ENCODE assay signal across 24 cellular contexts in genomic region chr17:10744509-10745000, GRCh38. TPM values are rescaled to one million over a fixed set of nuclear protein-coding genes. Genes with fewer than 3 reads are reported as not detected.
A peak's percentile ranks its signal among the peaks of the same experiment; 100 is the strongest.
DNase-seq lines count a peak whose midpoint lies in the region; ATAC-seq and TF ChIP-seq lines count a peak whose summit lies in the region.
"Had no signal": no experiment of that assay in that cellular context is flagged by ENCODE, and none has a peak within 500 bp of the region (broad histone marks: within the 10 kb centered on the region; RNA-seq: fewer than 3 reads in every experiment).

No MANE protein-coding gene starts in this region.

- peak overlapping the region in 3 of 4 donors; percentile 44 to 66 (median 61) for H3K4me3 Mint-ChIP-seq in CD4-positive, CD25-positive, alpha-beta regulatory T cell
- H3K4me3 Mint-ChIP-seq in T-helper 17 cell: peak overlapping the region; percentile 67
- H3K4me3 Mint-ChIP-seq: naive B cell had no signal

- H3K27me3 Mint-ChIP-seq in CD4-positive, CD25-positive, alpha-beta regulatory T cell: peaks cover 16% of the 10 kb centered on the region
- peaks cover 24% of the 10 kb centered on the region for H3K27me3 Mint-ChIP-seq in T-helper 17 cell

- H3K18ac ChIP-seq in mesenchymal stem cell (ENCODE audit: low read depth in 1 of 2, low read length in 2 of 2): no peak overlapping the region

- intact Hi-C loops in left ventricle myocardium superior (cut with micrococcal nuclease): no loop called here

- H3K14ac ChIP-seq in mesenchymal stem cell (ENCODE audit: low read length in 2 of 2): no peak overlapping the region

- no peaks in the 10 kb centered on the region for H3K36me3 Mint-ChIP-seq in CD4-positive, CD25-positive, alpha-beta regulatory T cell
- peaks cover 8% of the 10 kb centered on the region for H3K36me3 Mint-ChIP-seq in T-helper 17 cell (ENCODE audit: low read depth)
- H3K36me3 Mint-ChIP-seq: naive B cell had no signal

- no peak overlapping the region for H3K9ac ChIP-seq in BLaER1
- peak overlapping the region; percentile 50 for H3K9ac ChIP-seq in mesenchymal stem cell (ENCODE audit: low read length)

- H3K9me3 ChIP-seq in BLaER1: no peaks in the 10 kb centered on the region
- no peaks in the 10 kb centered on the region for H3K9me3 ChIP-seq in CD4-positive, CD25-positive, alpha-beta regulatory T cell (ENCODE audit: control insufficient read depth in 2 of 2, low read length in 2 of 2)
- no peaks in the 10 kb centered on the region for H3K9me3 ChIP-seq in T-helper 17 cell (ENCODE audit: control insufficient read depth, low read length, poor library complexity, severe bottlenecking)
- no peaks in the 10 kb centered on the region for H3K9me3 ChIP-seq in mesenchymal stem cell (ENCODE audit: control insufficient read depth, low read length)
- H3K9me3 ChIP-seq in right atrium auricular region: no peaks in the 10 kb centered on the region
- H3K9me3 ChIP-seq: SJCRH30 had no signal

- peak in 2 of 3 donors; percentile 55 to 56 for DNase-seq in CD4-positive, CD25-positive, alpha-beta regulatory T cell
- DNase-seq in T-helper 17 cell: no peak
- no peak for DNase-seq in mesenchymal stem cell
- DNase-seq in left ventricle myocardium superior: no peak
- DNase-seq in right atrium auricular region (ENCODE audit: low spot score): no peak
- DNase-seq in foreskin keratinocyte: no peak
- DNase-seq: anterior cingulate cortex; GDM1; head of caudate nucleus; KBM-7; naive B cell; NCI-H1048; NCI-H2107; NCI-H526 treated with DMSO at 0.1 percent for 48 hours; SJCRH30; stimulated activated CD4-positive, alpha-beta T cell treated with anti-CD3 and anti-CD28 coated beads, Interleukin-2, amount 100 ng/mL, for 48 hours; T-helper 9 cell had no signal

- H3K27me3 ChIP-seq in BLaER1 (no peaks in the 10 kb centered on the region), mesenchymal stem cell (ENCODE audit: control insufficient read depth in 1 of 2, insufficient read depth in 1 of 2, low read length in 2 of 2) (peaks cover 0 to 15% of the 10 kb centered on the region in 2 experiments), right atrium auricular region (no peaks in the 10 kb centered on the region), foreskin keratinocyte (peaks cover 6% of the 10 kb centered on the region)
- no peaks in the 10 kb centered on the region for H3K27me3 ChIP-seq in CD4-positive, CD25-positive, alpha-beta regulatory T cell (ENCODE audit: control insufficient read depth, insufficient read depth, low read length)
- H3K27me3 ChIP-seq: SJCRH30 had no signal

- H2BK12ac ChIP-seq in mesenchymal stem cell (ENCODE audit: low read length in 2 of 2): no peak overlapping the region

- H3K27ac ChIP-seq in BLaER1: no peak overlapping the region; the same call in 1 of the 2 replicates
- H3K27ac ChIP-seq in CD4-positive, CD25-positive, alpha-beta regulatory T cell (ENCODE audit: insufficient read depth, low read length, poor library complexity, severe bottlenecking): no peak overlapping the region
- H3K27ac ChIP-seq in mesenchymal stem cell (ENCODE audit: low read length, poor library complexity, severe bottlenecking): no peak overlapping the region
- no peak overlapping the region for H3K27ac ChIP-seq in right atrium auricular region
- no peak overlapping the region for H3K27ac ChIP-seq in foreskin keratinocyte
- H3K27ac ChIP-seq: SJCRH30 had no signal

- H3K9me3 Mint-ChIP-seq in CD4-positive, CD25-positive, alpha-beta regulatory T cell: peaks cover 0 to 2% (median 0%) of the 10 kb centered on the region in 7 donors
- H3K9me3 Mint-ChIP-seq: naive B cell had no signal

- ATAC-seq in CD4-positive, CD25-positive, alpha-beta regulatory T cell (ENCODE audit: low read depth in 2 of 2): peak; percentile 85 to 86
- ATAC-seq in T-helper 17 cell: peak; percentile 83
- ATAC-seq in left ventricle myocardium superior: no peak
- ATAC-seq in foreskin keratinocyte: no peak
- ATAC-seq: GM12878 had no signal

- no peak overlapping the region for H2BK120ac ChIP-seq in mesenchymal stem cell (ENCODE audit: low read depth, low read length)

- H4K91ac ChIP-seq in mesenchymal stem cell (ENCODE audit: low read length): no peak overlapping the region

- no peaks in the 10 kb centered on the region for H3K79me1 ChIP-seq in mesenchymal stem cell (replicated peaks; ENCODE audit: low read length, poor library complexity, severe bottlenecking)

- H3K4me3 ChIP-seq in BLaER1 (no peak overlapping the region), mesenchymal stem cell (ENCODE audit: insufficient read depth in 1 of 2, low read depth in 1 of 2, low read length in 2 of 2) (no peak overlapping the region), right atrium auricular region (no peak overlapping the region)
- H3K4me3 ChIP-seq in CD4-positive, CD25-positive, alpha-beta regulatory T cell (ENCODE audit: low read depth, low read length): peak overlapping the region; percentile 3
- H3K4me3 ChIP-seq: GM12878, lung, SJCRH30 had no signal

- TF ChIP-seq CTCF in right atrium auricular region (IDR thresholded peaks at IDR 0.05) (no peak), foreskin keratinocyte (conservative IDR thresholded peaks at IDR 0.05) (no peak)

- peaks cover 16% of the 10 kb centered on the region for H3K4me1 ChIP-seq in BLaER1
- peaks cover 5% of the 10 kb centered on the region for H3K4me1 ChIP-seq in CD4-positive, CD25-positive, alpha-beta regulatory T cell (ENCODE audit: control insufficient read depth, insufficient read depth, low read length, poor library complexity, severe bottlenecking)
- no peaks in the 10 kb centered on the region for H3K4me1 ChIP-seq in mesenchymal stem cell (ENCODE audit: control insufficient read depth, insufficient read depth, low read depth, low read length)
- H3K4me1 ChIP-seq in right atrium auricular region: no peaks in the 10 kb centered on the region
- no peaks in the 10 kb centered on the region for H3K4me1 ChIP-seq in foreskin keratinocyte
- H3K4me1 ChIP-seq: SJCRH30 had no signal

- H3K27ac Mint-ChIP-seq in CD4-positive, CD25-positive, alpha-beta regulatory T cell: peak overlapping the region; percentile 22 to 83 (median 37)
- H3K27ac Mint-ChIP-seq in T-helper 17 cell: peak overlapping the region; percentile 9

- no peak overlapping the region for H2AFZ ChIP-seq in mesenchymal stem cell (ENCODE audit: low read depth, low read length)

- WGBS in mesenchymal stem cell: 78% methylated on average over 5 of the region's 7 CpGs

- H3K4me2 ChIP-seq in BLaER1 (peak overlapping the region; percentile 59), mesenchymal stem cell (ENCODE audit: low read length, poor library complexity, severe bottlenecking) (no peak overlapping the region)

- peaks cover 0 to 13% (median 8%) of the 10 kb centered on the region in 4 donors for H3K4me1 Mint-ChIP-seq in CD4-positive, CD25-positive, alpha-beta regulatory T cell
- peaks cover 14% of the 10 kb centered on the region for H3K4me1 Mint-ChIP-seq in T-helper 17 cell
- H3K4me1 Mint-ChIP-seq: naive B cell had no signal

- H3K4ac ChIP-seq in mesenchymal stem cell (ENCODE audit: low read depth in 1 of 2, low read length in 2 of 2): no peak overlapping the region

- H3K36me3 ChIP-seq in BLaER1: no peaks in the 10 kb centered on the region
- no peaks in the 10 kb centered on the region for H3K36me3 ChIP-seq in CD4-positive, CD25-positive, alpha-beta regulatory T cell (ENCODE audit: control insufficient read depth, insufficient read depth, low read length)
- H3K36me3 ChIP-seq in mesenchymal stem cell (ENCODE audit: control insufficient read depth in 1 of 2, insufficient read depth in 2 of 2, low read depth in 1 of 2, low read length in 2 of 2): no peaks in the 10 kb centered on the region
- H3K36me3 ChIP-seq in right atrium auricular region: no peaks in the 10 kb centered on the region
- H3K36me3 ChIP-seq: SJCRH30 had no signal

- no peak overlapping the region for H2BK5ac ChIP-seq in mesenchymal stem cell (ENCODE audit: low read depth, low read length, poor library complexity, severe bottlenecking)

- H4K8ac ChIP-seq in mesenchymal stem cell (ENCODE audit: low read length): no peak overlapping the region

- no peak overlapping the region for H2AK5ac ChIP-seq in mesenchymal stem cell (ENCODE audit: low read length, severe bottlenecking)

- no peak overlapping the region for H2BK15ac ChIP-seq in mesenchymal stem cell (ENCODE audit: low read depth, poor library complexity, severe bottlenecking)

- no peak overlapping the region for H3K23ac ChIP-seq in mesenchymal stem cell (ENCODE audit: low read length in 2 of 2)

- H4K20me1 ChIP-seq in BLaER1: no peaks in the 10 kb centered on the region

RNA-seq across cellular contexts. Expression of gene TMEM220, which starts 14.7 kb away (rescaled TPM):
- 0.15 TPM for total RNA-seq in CD4-positive, CD25-positive, alpha-beta regulatory T cell
- polyA plus RNA-seq in CD4-positive, CD25-positive, alpha-beta regulatory T cell: 1 to 10 TPM; 1.8 to 3.1 (median 2.2) TPM
- total RNA-seq in T-helper 17 cell (under 1 TPM; 0.77 to 0.81 TPM), left ventricle myocardium superior (6.3 TPM), right atrium auricular region (1 to 10 TPM; 5.5 to 6.5 TPM), foreskin keratinocyte (1.2 and 1.3 TPM in 2 replicates)
- polyA plus RNA-seq in mesenchymal stem cell (2013, experiment 1 of 2): 7.5 TPM
- polyA plus RNA-seq in mesenchymal stem cell (2013, experiment 2 of 2): 6.3 TPM
- polyA plus RNA-seq in foreskin keratinocyte: 2.0 and 2.5 TPM in 2 replicates
- total RNA-seq: OCI-LY7 had no signal

RNA-seq across cellular contexts. Expression of gene ADPRM, which starts 47.2 kb away (rescaled TPM):
- 25.1 TPM for total RNA-seq in CD4-positive, CD25-positive, alpha-beta regulatory T cell
- 10 to 100 TPM; 41.7 to 58.6 (median 52.4) TPM for polyA plus RNA-seq in CD4-positive, CD25-positive, alpha-beta regulatory T cell
- total RNA-seq in T-helper 17 cell (10 to 100 TPM; 17.6 to 20.9 TPM), left ventricle myocardium superior (4.8 TPM), right atrium auricular region (1 to 10 TPM; 2.4 to 3.8 TPM), foreskin keratinocyte (5.7 and 10.4 TPM in 2 replicates)
- polyA plus RNA-seq in mesenchymal stem cell (2013, experiment 1 of 2): 9.4 TPM
- 10.2 TPM for polyA plus RNA-seq in mesenchymal stem cell (2013, experiment 2 of 2)
- 5.6 and 9.0 TPM in 2 replicates for polyA plus RNA-seq in foreskin keratinocyte

RNA-seq across cellular contexts. Expression of gene SCO1, which starts 47.2 kb away (rescaled TPM):
- 15.0 TPM for total RNA-seq in CD4-positive, CD25-positive, alpha-beta regulatory T cell
- 10 to 100 TPM; 14.7 to 17.5 (median 16.1) TPM for polyA plus RNA-seq in CD4-positive, CD25-positive, alpha-beta regulatory T cell
- total RNA-seq in T-helper 17 cell (10 to 100 TPM; 16.4 to 17.7 TPM), left ventricle myocardium superior (32.3 TPM), right atrium auricular region (10 to 100 TPM; 14.6 to 21.6 TPM), foreskin keratinocyte (33.0 and 36.9 TPM in 2 replicates)
- polyA plus RNA-seq in mesenchymal stem cell (2013, experiment 1 of 2): 17.5 TPM
- 16.0 TPM for polyA plus RNA-seq in mesenchymal stem cell (2013, experiment 2 of 2)
- 24.7 and 30.9 TPM in 2 replicates for polyA plus RNA-seq in foreskin keratinocyte

RNA-seq across cellular contexts. Expression of gene TMEM238L, which starts 59.3 kb away (rescaled TPM):
- total RNA-seq in CD4-positive, CD25-positive, alpha-beta regulatory T cell: not detected
- polyA plus RNA-seq in CD4-positive, CD25-positive, alpha-beta regulatory T cell: not detected
- total RNA-seq in T-helper 17 cell (not detected), left ventricle myocardium superior (not detected), right atrium auricular region (not detected), foreskin keratinocyte (not detected in 2 replicates)
- not detected for polyA plus RNA-seq in mesenchymal stem cell (2013, experiment 1 of 2)
- polyA plus RNA-seq in mesenchymal stem cell (2013, experiment 2 of 2): not detected
- not detected in 2 replicates for polyA plus RNA-seq in foreskin keratinocyte
- total RNA-seq: cerebellum, GM12878, lung, OCI-LY7, SJCRH30, skeletal muscle tissue, temporal lobe had no signal
- polyA plus RNA-seq: GM12878 had no signal

Comparison
In these comparisons a context has a peak if more than half of its experiments do, and no peak if none do; other contexts are left out.
1. ATAC-seq: peak in CD4-positive, CD25-positive, alpha-beta regulatory T cell (2 of 2) and T-helper 17 cell (single experiment); none in left ventricle myocardium superior (single experiment) and foreskin keratinocyte (single experiment).
2. DNase-seq: peak in CD4-positive, CD25-positive, alpha-beta regulatory T cell (2 of 3); none in T-helper 17 cell (0 of 3), mesenchymal stem cell (single experiment), left ventricle myocardium superior (single experiment), right atrium auricular region (single experiment) and foreskin keratinocyte (0 of 2).